ENCODE assay signal across 11 cellular contexts in genomic region chr6:166553563-166554271, GRCh38. TPM values are rescaled to one million over a fixed set of nuclear protein-coding genes. Genes with fewer than 3 reads are reported as not detected.
A peak's percentile ranks its signal among the peaks of the same experiment; 100 is the strongest.
DNase-seq lines count a peak whose midpoint lies in the region; FAIRE-seq and TF ChIP-seq lines count a peak whose summit lies in the region.
"Had no signal": no experiment of that assay in that cellular context is flagged by ENCODE, and none has a peak within 500 bp of the region (broad histone marks: within the 10 kb centered on the region; RNA-seq: fewer than 3 reads in every experiment).

No MANE protein-coding gene starts in this region.

- H3K36me3 Mint-ChIP-seq in astrocyte (ENCODE audit: low read depth, unreplicated experiment) (peaks cover 12% of the 10 kb centered on the region), osteocyte (ENCODE audit: unreplicated experiment) (peaks cover 18% of the 10 kb centered on the region)
- H3K36me3 Mint-ChIP-seq in activated T-helper 1 cell treated with anti-CD3 and anti-CD28 coated beads, Interleukin-12 subunit alpha, Interleukin-12 subunit beta, Interleukin-2, Interleukin-4 antibody, amounts not matched to agents 30 ng/mL and 10 ng/mL and 1 ng/mL, durations not matched to agents 14 hours and 24 hours and 36 hours (ENCODE audit: low read depth), result no peaks in the 10 kb centered on the region
- H3K36me3 Mint-ChIP-seq: CD4-positive, CD25-positive, alpha-beta regulatory T cell had no signal

- 61 to 69% methylated on average over 13 of the region's 13 CpGs for WGBS in testis, 2 donors

- H3K36me3 ChIP-seq in astrocyte (ENCODE audit: insufficient read depth, low read length) (no peaks in the 10 kb centered on the region), testis (ENCODE audit: low read depth, missing control alignments) (no peaks in the 10 kb centered on the region)

- intact Hi-C loops in testis (cut with DNase I; ENCODE audit: low total_unique reads), result no loop called here
- intact Hi-C loops in activated T-helper 1 cell treated with anti-CD3 and anti-CD28 coated beads, Interleukin-12 subunit alpha, Interleukin-12 subunit beta, Interleukin-2, Interleukin-4 antibody, amounts not matched to agents 30 ng/mL and 10 ng/mL and 1 ng/mL, durations not matched to agents 14 hours and 24 hours and 36 hours (cut with micrococcal nuclease), result no loop called here

- H3K9me3 Mint-ChIP-seq in astrocyte (ENCODE audit: unreplicated experiment), result peaks cover 7% of the 10 kb centered on the region
- H3K9me3 Mint-ChIP-seq in osteocyte (ENCODE audit: unreplicated experiment), result peaks cover 10% of the 10 kb centered on the region
- H3K9me3 Mint-ChIP-seq in activated T-helper 1 cell treated with anti-CD3 and anti-CD28 coated beads, Interleukin-12 subunit alpha, Interleukin-12 subunit beta, Interleukin-2, Interleukin-4 antibody, amounts not matched to agents 30 ng/mL and 10 ng/mL and 1 ng/mL, durations not matched to agents 14 hours and 24 hours and 36 hours, result no peaks in the 10 kb centered on the region

- H3K27ac ChIP-seq in astrocyte (ENCODE audit: low read depth, low read length) (peak overlapping the region; percentile 80), testis (peak overlapping the region in 1 of 2 donors; percentile 37)
- H3K27ac ChIP-seq: KMS-11 had no signal

- H3K4me1 ChIP-seq in astrocyte (ENCODE audit: insufficient read depth, low read length) (peaks cover 44% of the 10 kb centered on the region), testis (no peaks in the 10 kb centered on the region)

- TF ChIP-seq CTCF in astrocyte (IDR thresholded peaks at IDR 0.05; ENCODE audit: insufficient read depth, low read depth, low read length) (no peak), osteocyte (IDR thresholded peaks at IDR 0.05) (no peak), testis (IDR thresholded peaks at IDR 0.05) (no peak)

- H3K27me3 ChIP-seq in astrocyte (ENCODE audit: insufficient read depth, low read length), result no peaks in the 10 kb centered on the region
- no peaks in the 10 kb centered on the region for H3K27me3 ChIP-seq in testis

- peaks cover 26% of the 10 kb centered on the region for H3K79me2 ChIP-seq in astrocyte (ENCODE audit: insufficient read depth, low read length)

- FAIRE-seq in astrocyte (lab: Jason Lieb, UNC), result peak; percentile 56

- H3K4me3 Mint-ChIP-seq in astrocyte (ENCODE audit: unreplicated experiment), result no peak overlapping the region
- no peak overlapping the region for H3K4me3 Mint-ChIP-seq in osteocyte (ENCODE audit: unreplicated experiment)
- no peak overlapping the region for H3K4me3 Mint-ChIP-seq in activated T-helper 1 cell treated with anti-CD3 and anti-CD28 coated beads, Interleukin-12 subunit alpha, Interleukin-12 subunit beta, Interleukin-2, Interleukin-4 antibody, amounts not matched to agents 30 ng/mL and 10 ng/mL and 1 ng/mL, durations not matched to agents 14 hours and 24 hours and 36 hours
- H3K4me3 Mint-ChIP-seq: CD4-positive, CD25-positive, alpha-beta regulatory T cell had no signal

- no peaks in the 10 kb centered on the region for H3K9me3 ChIP-seq in astrocyte (ENCODE audit: insufficient read depth, low read depth, low read length)
- H3K9me3 ChIP-seq in testis, result no peaks in the 10 kb centered on the region

- H2AFZ ChIP-seq in astrocyte (ENCODE audit: low read depth, low read length), result peak overlapping the region; percentile 15

- peak overlapping the region; percentile 73 for H3K4me2 ChIP-seq in astrocyte (ENCODE audit: low read length)
- H3K4me2 ChIP-seq: KMS-11 had no signal

- DNase-seq in Daoy (ENCODE audit: low read depth) (peak; percentile 60), astrocyte (ENCODE audit: low read depth) (peak; percentile 82), globus pallidus (ENCODE audit: low spot score) (peak; percentile 35), osteocyte (ENCODE audit: extremely low spot score, unreplicated experiment) (no peak), NCI-H2196 treated with DMSO at 0.1 percent for 48 hours (lab: John Stamatoyannopoulos, UW; ENCODE audit: unreplicated experiment) (no peak), NCI-H82 treated with DMSO at 0.1 percent for 48 hours (lab: John Stamatoyannopoulos, UW; ENCODE audit: unreplicated experiment) (no peak), testis (no peak)
- no peak for DNase-seq in activated T-helper 1 cell treated with anti-CD3 and anti-CD28 coated beads, Interleukin-12 subunit alpha, Interleukin-12 subunit beta, Interleukin-2, Interleukin-4 antibody, amounts not matched to agents 30 ng/mL and 10 ng/mL and 1 ng/mL, durations not matched to agents 14 hours and 24 hours and 36 hours (ENCODE audit: low spot score)
- DNase-seq: CD4-positive, CD25-positive, alpha-beta regulatory T cell; cerebellar nuclear complex had no signal

- peak overlapping the region; percentile 73 for H3K9ac ChIP-seq in astrocyte (ENCODE audit: low read length)
- H3K9ac ChIP-seq: KMS-11 had no signal

- H3K27ac Mint-ChIP-seq in astrocyte (ENCODE audit: unreplicated experiment), result peak overlapping the region; percentile 1
- H3K27ac Mint-ChIP-seq in osteocyte (ENCODE audit: unreplicated experiment), result peak overlapping the region; percentile 88
- no peak overlapping the region for H3K27ac Mint-ChIP-seq in activated T-helper 1 cell treated with anti-CD3 and anti-CD28 coated beads, Interleukin-12 subunit alpha, Interleukin-12 subunit beta, Interleukin-2, Interleukin-4 antibody, amounts not matched to agents 30 ng/mL and 10 ng/mL and 1 ng/mL, durations not matched to agents 14 hours and 24 hours and 36 hours
- H3K27ac Mint-ChIP-seq: CD4-positive, CD25-positive, alpha-beta regulatory T cell had no signal

- TF ChIP-seq POLR2A in testis (IDR thresholded peaks at IDR 0.05), result no peak

- no peak overlapping the region for H3K4me3 ChIP-seq in astrocyte (ENCODE audit: insufficient read depth, low read depth, low read length)
- H3K4me3 ChIP-seq in testis, result no peak overlapping the region

- peaks cover 41% of the 10 kb centered on the region for H3K4me1 Mint-ChIP-seq in astrocyte (ENCODE audit: low read depth, unreplicated experiment)
- peaks cover 50% of the 10 kb centered on the region for H3K4me1 Mint-ChIP-seq in osteocyte (ENCODE audit: unreplicated experiment)
- H3K4me1 Mint-ChIP-seq in activated T-helper 1 cell treated with anti-CD3 and anti-CD28 coated beads, Interleukin-12 subunit alpha, Interleukin-12 subunit beta, Interleukin-2, Interleukin-4 antibody, amounts not matched to agents 30 ng/mL and 10 ng/mL and 1 ng/mL, durations not matched to agents 14 hours and 24 hours and 36 hours (ENCODE audit: low read depth), result peaks cover 4% of the 10 kb centered on the region

- H3K27me3 Mint-ChIP-seq in astrocyte (ENCODE audit: low read depth, unreplicated experiment) (no peaks in the 10 kb centered on the region), osteocyte (ENCODE audit: unreplicated experiment) (no peaks in the 10 kb centered on the region)
- H3K27me3 Mint-ChIP-seq in activated T-helper 1 cell treated with anti-CD3 and anti-CD28 coated beads, Interleukin-12 subunit alpha, Interleukin-12 subunit beta, Interleukin-2, Interleukin-4 antibody, amounts not matched to agents 30 ng/mL and 10 ng/mL and 1 ng/mL, durations not matched to agents 14 hours and 24 hours and 36 hours (ENCODE audit: insufficient read depth), result peaks cover 4% of the 10 kb centered on the region

- H4K20me1 ChIP-seq in astrocyte (ENCODE audit: insufficient read depth, low read length), result no peaks in the 10 kb centered on the region

RNA-seq across cellular contexts. Expression of gene RAMACL, which starts 32.8 kb away (rescaled TPM):
- 0.34 and 0.86 TPM in 2 replicates for total RNA-seq in Daoy (2014; rRNA removed; shearing (Covaris generic))
- total RNA-seq in astrocyte (1.2 and 1.3 TPM in 2 replicates), osteocyte (2.5 and 3.6 TPM in 2 replicates), testis (1 to 10 TPM; 1.7 to 1.9 TPM)
- polyA plus RNA-seq in testis (ENCODE audit: insufficient read depth, low read depth, low replicate concordance), result not detected
- total RNA-seq in activated T-helper 1 cell treated with anti-CD3 and anti-CD28 coated beads, Interleukin-12 subunit alpha, Interleukin-12 subunit beta, Interleukin-2, Interleukin-4 antibody, amounts not matched to agents 30 ng/mL and 10 ng/mL and 1 ng/mL, durations not matched to agents 14 hours and 24 hours and 36 hours, result 0.29 and 0.42 TPM in 2 replicates

Comparison
In these comparisons a context has a peak if more than half of its experiments do, and no peak if none do; other contexts are left out.
1. DNase-seq: peak in Daoy (single experiment), astrocyte (single experiment) and globus pallidus (single experiment); none in osteocyte (single experiment), NCI-H2196 treated with DMSO at 0.1 percent for 48 hours (single experiment), NCI-H82 treated with DMSO at 0.1 percent for 48 hours (single experiment), testis (single experiment) and activated T-helper 1 cell treated with anti-CD3 and anti-CD28 coated beads, Interleukin-12 subunit alpha, Interleukin-12 subunit beta, Interleukin-2, Interleukin-4 antibody, amounts not matched to agents 30 ng/mL and 10 ng/mL and 1 ng/mL, durations not matched to agents 14 hours and 24 hours and 36 hours (single experiment).